8 cellular contexts compared by ENCODE assay signal in the genomic region with DNA sequence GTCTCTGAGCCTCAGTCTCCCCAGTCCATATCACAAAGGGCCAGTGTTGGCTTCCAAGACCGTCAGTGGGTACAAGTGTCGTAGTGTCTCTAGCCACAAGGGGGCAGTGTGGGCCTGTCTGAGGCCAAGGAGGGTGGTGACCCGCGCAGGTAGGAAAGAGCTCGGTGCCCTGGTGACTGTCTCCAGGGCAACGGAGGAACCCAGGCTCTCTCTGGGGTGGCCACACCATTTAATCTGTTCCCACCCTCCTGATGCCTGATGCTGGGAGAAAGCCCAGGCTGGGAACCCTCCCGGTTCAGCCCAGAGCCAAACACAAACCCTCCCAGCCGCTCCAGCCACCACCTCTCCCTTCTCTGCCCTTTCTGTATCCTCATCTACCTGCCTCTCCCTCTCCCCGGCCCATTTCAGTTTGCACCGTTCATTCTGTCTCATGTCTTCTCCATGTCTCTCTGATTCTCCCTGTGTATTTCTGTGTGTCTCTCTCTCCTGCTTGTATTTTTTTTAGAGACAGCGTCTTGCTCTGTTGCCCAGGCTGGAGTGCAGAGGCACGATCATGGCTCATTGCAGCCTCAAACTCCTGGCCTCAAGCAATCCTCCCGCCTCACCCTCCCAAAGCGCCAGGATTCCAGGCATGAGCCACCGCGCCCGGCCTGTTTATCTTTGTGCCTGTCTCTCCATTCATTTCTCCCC. TPM values are rescaled to one million over a fixed set of nuclear protein-coding genes. Genes with fewer than 3 reads are reported as not detected.
DNase-seq lines count a peak whose midpoint lies in the region; ATAC-seq and TF ChIP-seq lines count a peak whose summit lies in the region.

No MANE protein-coding gene starts in this region.

- H3K4me2 ChIP-seq in MM.1S (ENCODE audit: low read depth, low read length) (no peak overlapping the region), parathyroid adenoma (ENCODE audit: low read length) (peak overlapping the region; percentile 12)

- ATAC-seq in upper lobe of left lung (ENCODE audit: low FRiP score in 2 of 2) (peak; percentile 90 to 94), HG02981 (IDR thresholded peaks at IDR 0.05; ENCODE audit: unreplicated experiment) (no peak)

- H2AFZ ChIP-seq in MM.1S (ENCODE audit: low read length) (no peak overlapping the region), parathyroid adenoma (peak overlapping the region; percentile 56)

- no peak overlapping the region for H3K27ac ChIP-seq in MM.1S (ENCODE audit: low read length)
- no peak overlapping the region for H3K27ac ChIP-seq in parathyroid adenoma
- H3K27ac ChIP-seq in upper lobe of left lung = no peak overlapping the region

- no peaks in the 10 kb centered on the region for H3K9me2 ChIP-seq in MM.1S (replicated peaks; ENCODE audit: insufficient read depth, low read length)

- H4K20me1 ChIP-seq in MM.1S (ENCODE audit: insufficient read depth, low read length) = no peaks in the 10 kb centered on the region

- peaks cover 12% of the 10 kb centered on the region for H3F3A ChIP-seq in MM.1S (ENCODE audit: insufficient read depth, low read length)

- no peak for TF ChIP-seq EP300 in upper lobe of left lung (IDR thresholded peaks at IDR 0.05)

- peaks cover 15% of the 10 kb centered on the region for H3K4me1 ChIP-seq in MM.1S (ENCODE audit: low read length)
- no peaks in the 10 kb centered on the region for H3K4me1 ChIP-seq in parathyroid adenoma
- H3K4me1 ChIP-seq in upper lobe of left lung = no peaks in the 10 kb centered on the region

- CTCF ChIA-PET in GM10248 (lab: Yijun Ruan, JAX) = interaction anchor here (0.6 to 13.1 kb wide), 59 partner anchors 9 to 540 kb away, joined by 3 to 288 read pairs (median 4); partner anchors contain the start of genes DHX34, EHD2, INAFM1 and KPTN

- WGBS in upper lobe of left lung, 2 donors = 36 to 41% methylated on average over 12 to 16 of the region's 17 CpGs

- no peaks in the 10 kb centered on the region for H3K9me3 ChIP-seq in MM.1S (replicated peaks; ENCODE audit: insufficient read depth, low read length)
- no peaks in the 10 kb centered on the region for H3K9me3 ChIP-seq in parathyroid adenoma (ENCODE audit: control insufficient read depth, low read length)
- H3K9me3 ChIP-seq in upper lobe of left lung = no peaks in the 10 kb centered on the region

- H3K79me2 ChIP-seq in MM.1S (ENCODE audit: low read length) (no peaks in the 10 kb centered on the region), parathyroid adenoma (no peaks in the 10 kb centered on the region)

- H3K36me3 ChIP-seq in MM.1S (replicated peaks; ENCODE audit: insufficient read depth, low read length) (no peaks in the 10 kb centered on the region), parathyroid adenoma (ENCODE audit: control insufficient read depth, insufficient read depth, low read length) (no peaks in the 10 kb centered on the region), upper lobe of left lung (no peaks in the 10 kb centered on the region)

- no peak overlapping the region for H3K9ac ChIP-seq in MM.1S (ENCODE audit: low read length)
- H3K9ac ChIP-seq in parathyroid adenoma = no peak overlapping the region

- H3K27me3 ChIP-seq in MM.1S (replicated peaks; ENCODE audit: insufficient read depth, low read length) = peaks cover 64% of the 10 kb centered on the region
- no peaks in the 10 kb centered on the region for H3K27me3 ChIP-seq in parathyroid adenoma (ENCODE audit: control insufficient read depth, insufficient read depth, low read length)
- peaks cover 0 to 5% (median 1%) of the 10 kb centered on the region in 4 donors for H3K27me3 ChIP-seq in upper lobe of left lung

- H3K4me3 ChIP-seq in MM.1S (ENCODE audit: low read length) (no peak overlapping the region), parathyroid adenoma (ENCODE audit: low read depth, low read length) (no peak overlapping the region), upper lobe of left lung (no peak overlapping the region)

- no peak for TF ChIP-seq POLR2A in upper lobe of left lung (IDR thresholded peaks at IDR 0.05)

- DNase-seq in GM10248 (ENCODE audit: extremely low spot score) = peak; percentile 87
- DNase-seq in MM.1S = peak; percentile 70
- DNase-seq in SK-N-DZ (ENCODE audit: low spot score) = peak; percentile 60
- DNase-seq in activated naive CD4-positive, alpha-beta T cell (lab: John Stamatoyannopoulos, UW) = peak; percentile 47 to 79 (median 78)
- peak; percentile 80 for DNase-seq in germinal center (ENCODE audit: low spot score)
- peak in 1 of 2 donors; percentile 83 for DNase-seq in upper lobe of left lung

- TF ChIP-seq CTCF in GM10248 (IDR thresholded peaks at IDR 0.05; ENCODE audit: control extremely low read depth, extremely low read depth, low read depth, missing control alignments) (peak; percentile 87), MM.1S (IDR thresholded peaks at IDR 0.05; ENCODE audit: low read length) (peak; percentile 94), parathyroid adenoma (IDR thresholded peaks at IDR 0.05) (peak; percentile 96), upper lobe of left lung (IDR thresholded peaks at IDR 0.05) (peak; percentile 84 to 92 (median 90))

- POLR2A ChIA-PET in GM10248 (lab: Yijun Ruan, JAX) = no interaction called here

RNA-seq across cellular contexts. Expression of gene MEIS3, which starts 17.5 kb away (rescaled TPM):
- polyA plus RNA-seq in SK-N-DZ (2014; cell fraction: cytosol; rRNA removed) = 61.0 and 64.2 TPM in 2 replicates
- 48.3 and 60.9 TPM in 2 replicates for polyA plus RNA-seq in SK-N-DZ (2014; cell fraction: nucleus; rRNA removed)
- total RNA-seq in upper lobe of left lung = 1 to 10 TPM in 5 of 6 donors, not detected in 1; 1.7 to 7.1 (median 3.8) TPM

RNA-seq across cellular contexts. Expression of gene SLC8A2, which starts 34.8 kb away (rescaled TPM):
- polyA plus RNA-seq in SK-N-DZ (2014; cell fraction: cytosol; rRNA removed) = 0.07 and 0.32 TPM in 2 replicates
- polyA plus RNA-seq in SK-N-DZ (2014; cell fraction: nucleus; rRNA removed) = 0.66 TPM in 1 of 2 replicates, not detected in the other
- under 1 TPM in 3 of 6 donors, not detected in 3; 0.11 to 0.64 (median 0.15) TPM for total RNA-seq in upper lobe of left lung

RNA-seq across cellular contexts. Expression of gene KPTN, which starts 47.2 kb away (rescaled TPM):
- 7.1 and 8.8 TPM in 2 replicates for polyA plus RNA-seq in SK-N-DZ (2014; cell fraction: cytosol; rRNA removed)
- 34.9 and 43.2 TPM in 2 replicates for polyA plus RNA-seq in SK-N-DZ (2014; cell fraction: nucleus; rRNA removed)
- total RNA-seq in upper lobe of left lung = 10 to 100 TPM in 2 of 6 donors, 1 to 10 TPM in 4; 3.5 to 15.8 (median 7.4) TPM
